In the genomic region with DNA sequence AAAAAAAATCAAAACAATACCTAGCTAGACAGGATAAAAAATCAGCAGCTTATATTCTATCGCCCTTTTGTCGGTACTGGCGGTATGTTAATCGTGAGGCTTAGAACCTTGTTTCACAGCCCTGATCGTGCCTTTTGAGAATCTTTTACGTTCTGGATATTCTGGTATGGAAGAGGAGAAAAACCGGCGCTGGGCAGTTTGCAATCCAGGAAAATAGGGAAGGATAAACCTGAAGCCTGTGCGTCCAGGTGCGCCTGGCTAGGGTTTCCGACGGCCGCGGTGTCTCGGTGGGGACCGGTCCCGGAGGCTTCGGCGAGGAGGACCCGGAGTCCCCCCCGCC, we compare ENCODE assay signal across 10 cellular contexts. TPM values are rescaled to one million over a fixed set of nuclear protein-coding genes. Genes with fewer than 3 reads are reported as not detected.
DNase-seq lines count a peak whose midpoint lies in the region; ATAC-seq, FAIRE-seq and TF ChIP-seq lines count a peak whose summit lies in the region.
"Had no signal": no experiment of that assay in that cellular context is flagged by ENCODE, and none has a peak within 500 bp of the region (broad histone marks: within the 10 kb centered on the region; RNA-seq: fewer than 3 reads in every experiment).

No MANE protein-coding gene starts in this region.

- in situ Hi-C loops in K562 (cut with MboI) = no loop called here
- in situ Hi-C loops in transverse colon (cut with MboI; ENCODE audit: low pct_ligation_motif_present in 1 of 4, low pct_unique_long_range_greater_than_20kb in 1 of 4, low sequenced_read_pairs in 3 of 4) = no loop called here

- H3K4me3 Mint-ChIP-seq in activated naive CD4-positive, alpha-beta T cell treated with anti-CD3 and anti-CD28 coated beads, Interleukin-2, amount 10 ng/mL, durations not matched to agents 7 days and 5 days = peak overlapping the region; percentile 58
- peak overlapping the region; percentile 3 for H3K4me3 Mint-ChIP-seq in memory B cell

- H3K9me1 ChIP-seq in K562 (ENCODE audit: control insufficient read depth, insufficient read depth, low read length) = no peaks in the 10 kb centered on the region

- TF ChIP-seq POLR2A in K562 (conservative IDR thresholded peaks at IDR 0.05) = no peak
- no peak for TF ChIP-seq POLR2A in transverse colon (IDR thresholded peaks at IDR 0.05)

- H3K79me2 ChIP-seq in K562 (ENCODE audit: control insufficient read depth, insufficient read depth, low read length) = no peaks in the 10 kb centered on the region

- no TSS peak for BruUV-seq in K562 (replicated peaks; lab: Mats Ljungman, UMichigan)

- H3K36me3 Mint-ChIP-seq in activated naive CD4-positive, alpha-beta T cell treated with anti-CD3 and anti-CD28 coated beads, Interleukin-2, amount 10 ng/mL, durations not matched to agents 7 days and 5 days = no peaks in the 10 kb centered on the region
- no peaks in the 10 kb centered on the region for H3K36me3 Mint-ChIP-seq in memory B cell

- peaks cover 11% of the 10 kb centered on the region for H3K4me1 Mint-ChIP-seq in activated naive CD4-positive, alpha-beta T cell treated with anti-CD3 and anti-CD28 coated beads, Interleukin-2, amount 10 ng/mL, durations not matched to agents 7 days and 5 days
- H3K4me1 Mint-ChIP-seq in memory B cell = no peaks in the 10 kb centered on the region

- no peak for TF ChIP-seq RAD21 in K562 (CRISPR knock-in tag; conservative IDR thresholded peaks at IDR 0.05 in 1 of 2, IDR thresholded peaks at IDR 0.05 in 1 of 2)

- peak overlapping the region; percentile 71 for H2AFZ ChIP-seq in K562 (ENCODE audit: low read depth, low read length)

- no peak for TF ChIP-seq EP300 in K562 (IDR thresholded peaks at IDR 0.05; ENCODE audit: low read length)
- TF ChIP-seq EP300 in transverse colon (IDR thresholded peaks at IDR 0.05; ENCODE audit: low read depth) = no peak

- H3K27me3 ChIP-seq in K562 (ENCODE audit: control insufficient read depth in 2 of 2, insufficient read depth in 2 of 2, low read length in 2 of 2) (peaks cover 58 to 60% of the 10 kb centered on the region in 2 experiments), transverse colon (peaks cover 93% of the 10 kb centered on the region)

- 15% methylated on average over 20 of the region's 21 CpGs for WGBS in K562 (ENCODE audit: insufficient coverage, low coverage, missing lambda C conversion rate)
- WGBS in transverse colon (ENCODE audit: low coverage in 1 of 2), 2 donors = 11 to 38% methylated on average over 3 to 21 of the region's 21 CpGs

- CTCF ChIA-PET in activated naive CD4-positive, alpha-beta T cell treated with anti-CD3 and anti-CD28 coated beads, Interleukin-2, amount 10 ng/mL, durations not matched to agents 7 days and 5 days (lab: Charles Lee) = no interaction called here
- CTCF ChIA-PET in K562 (lab: Yijun Ruan, JAX; ENCODE audit: low intra/inter-chr PET ratio) = no interaction called here

- intact Hi-C loops in K562 (cut with micrococcal nuclease) = no loop called here
- intact Hi-C loops in transverse colon (cut with DNase I; ENCODE audit: low total_unique reads) = no loop called here

- no peak for DNase-seq in activated naive CD4-positive, alpha-beta T cell treated with anti-CD3 and anti-CD28 coated beads, Interleukin-2, amount 10 ng/mL, durations not matched to agents 7 days and 5 days
- DNase-seq in activated naive CD4-positive, alpha-beta T cell treated with anti-CD3 and anti-CD28 coated beads, Interleukin-2, amount 50 U/mL, for 16 hours = no peak
- peak in 1 of 4 experiments; percentile 7 for DNase-seq in K562 (ENCODE audit: extremely low read depth in 1 of 4, low spot score in 3 of 4)
- no peak for DNase-seq in memory B cell (ENCODE audit: low spot score in 2 of 2)
- no peak for DNase-seq in transverse colon
- DNase-seq in RKO (ENCODE audit: low spot score) = no peak
- DNase-seq in NCI-H1417 treated with DMSO at 0.1 percent for 48 hours (lab: John Stamatoyannopoulos, UW) = no peak
- DNase-seq in C1 segment of cervical spinal cord (lab: John Stamatoyannopoulos, UW) = no peak

- no peaks in the 10 kb centered on the region; the same call in 1 of the 2 replicates for H4K20me1 ChIP-seq in K562 (replicated peaks; ENCODE audit: control insufficient read depth, insufficient read depth, low read length)

- H3K9me3 Mint-ChIP-seq in activated naive CD4-positive, alpha-beta T cell treated with anti-CD3 and anti-CD28 coated beads, Interleukin-2, amount 10 ng/mL, durations not matched to agents 7 days and 5 days = no peaks in the 10 kb centered on the region
- no peaks in the 10 kb centered on the region for H3K9me3 Mint-ChIP-seq in memory B cell

- peak overlapping the region; percentile 64; the same call in 1 of the 2 replicates for H3K4me2 ChIP-seq in K562 (ENCODE audit: insufficient read depth, low read length)

- TF ChIP-seq CTCF in K562 (IDR thresholded peaks at IDR 0.05 in 2 of 3, conservative IDR thresholded peaks at IDR 0.05 in 1 of 3; ENCODE audit: insufficient read depth in 2 of 3, low read depth in 1 of 3, low read length in 3 of 3) = no peak
- TF ChIP-seq CTCF in transverse colon (IDR thresholded peaks at IDR 0.05) = no peak

- no peak overlapping the region for H3K27ac Mint-ChIP-seq in activated naive CD4-positive, alpha-beta T cell treated with anti-CD3 and anti-CD28 coated beads, Interleukin-2, amount 10 ng/mL, durations not matched to agents 7 days and 5 days
- no peak overlapping the region for H3K27ac Mint-ChIP-seq in memory B cell

- H3K27ac ChIP-seq in K562 (ENCODE audit: extremely low read depth, low read depth, low read length) (no peak overlapping the region), transverse colon (peak overlapping the region; percentile 54 to 85 (median 70))

- ATAC-seq in K562 = no peak
- no peak for ATAC-seq in memory B cell (ENCODE audit: low read depth)

- no peak for FAIRE-seq in K562 (lab: Jason Lieb, UNC)
- FAIRE-seq: islet of Langerhans had no signal

- POLR2A ChIA-PET in K562 (lab: Yijun Ruan, JAX) = no interaction called here

- H3K36me3 ChIP-seq in K562 (ENCODE audit: control insufficient read depth, insufficient read depth, low read length) (no peaks in the 10 kb centered on the region), transverse colon (no peaks in the 10 kb centered on the region)

- H3K9ac ChIP-seq in K562 (ENCODE audit: insufficient read depth in 1 of 2, low read depth in 2 of 2, low read length in 2 of 2) = peak overlapping the region in 1 of 2 experiments; percentile 83; a peak in 3 of 4 replicates

- peaks cover 96% of the 10 kb centered on the region for H3K27me3 Mint-ChIP-seq in activated naive CD4-positive, alpha-beta T cell treated with anti-CD3 and anti-CD28 coated beads, Interleukin-2, amount 10 ng/mL, durations not matched to agents 7 days and 5 days
- peaks cover 27% of the 10 kb centered on the region for H3K27me3 Mint-ChIP-seq in memory B cell

- peak overlapping the region; percentile 38 for H3K4me3 ChIP-seq in K562
- peak overlapping the region; percentile 34 to 58 (median 52) for H3K4me3 ChIP-seq in transverse colon

- H3K4me1 ChIP-seq in K562 (replicated peaks in 1 of 2; ENCODE audit: control insufficient read depth in 2 of 2, insufficient read depth in 2 of 2, low read length in 2 of 2) (peaks cover 0 to 11% of the 10 kb centered on the region in 2 experiments; a peak in 3 of 5 replicates), transverse colon (peaks cover 0 to 25% (median 12%) of the 10 kb centered on the region in 4 donors)

- no peaks in the 10 kb centered on the region for H3K9me3 ChIP-seq in K562 (replicated peaks; ENCODE audit: control insufficient read depth, insufficient read depth, low read depth, low read length)
- no peaks in the 10 kb centered on the region for H3K9me3 ChIP-seq in transverse colon

RNA-seq across cellular contexts. Expression of a gene that starts 0.3 kb away (rescaled TPM):
- 0.19 and 0.21 TPM in 2 replicates for total RNA-seq in K562 (2011; cell fraction: chromatin; rRNA removed; ENCODE audit: low replicate concordance)
- 0.17 TPM in 1 of 2 replicates, not detected in the other for total RNA-seq in K562 (2011; cell fraction: nucleolus; rRNA removed)
- total RNA-seq in K562 (2011; cell fraction: nucleoplasm; rRNA removed) = 0.15 and 0.46 TPM in 2 replicates
- total RNA-seq in K562 (2014; rRNA removed) (0.04 and 0.05 TPM in 2 replicates), K562 (2014; rRNA removed; fragmentation: Illumina TruSeq; extraction: Trizol) (0.03 TPM in 1 of 2 replicates, not detected in the other), K562 (2015; rRNA removed; fragmentation: Illumina TruSeq; extraction: Trizol) (0.07 and 0.08 TPM in 2 replicates), K562 (2021) (0.20 and 0.22 TPM in 2 replicates), transverse colon (1 to 10 TPM in 1 of 4 donors, under 1 TPM in 3; 0.40 to 4.1 (median 0.44) TPM)
- polyA plus RNA-seq in K562 (2011; rRNA removed) (0.03 TPM in 2 replicates), K562 (2014; fragmentation: Illumina TruSeq; extraction: Trizol) (0.12 and 0.35 TPM in 2 replicates), K562 (2014; fragmentation: Nextera tagmentation; extraction: Ambion mirVana) (under 1 TPM in 1 of 2 experiments, not detected in 1; 0.03 TPM), K562 (2014; rRNA removed) (0.20 and 0.31 TPM in 2 replicates)
- polyA plus RNA-seq in K562 (2011; cell fraction: cytosol; rRNA removed) = 0.06 and 0.07 TPM in 2 replicates
- polyA plus RNA-seq in K562 (2011; cell fraction: nucleus; rRNA removed) = 0.08 and 0.24 TPM in 2 replicates
- 0.04 and 0.13 TPM in 2 replicates for polyA plus RNA-seq in K562 (2012)
- polyA minus RNA-seq in K562 (2011; rRNA and poly(A)+ RNA removed) = 0.03 and 0.11 TPM in 2 replicates
- not detected in 2 replicates for polyA minus RNA-seq in K562 (2011; cell fraction: cytosol; rRNA and poly(A)+ RNA removed)
- not detected in 2 replicates for polyA minus RNA-seq in K562 (2011; cell fraction: nucleus; rRNA and poly(A)+ RNA removed)
- total RNA-seq: T-helper 2 cell treated with Interferon-gamma antibody and Interleukin-4, amounts not matched to agents 100 ng/mL and 5 ng/mL, for 36 hours had no signal

RNA-seq across cellular contexts. Expression of a gene that starts 17.6 kb away (rescaled TPM):
- total RNA-seq in K562 (2011; cell fraction: chromatin; rRNA removed; ENCODE audit: low replicate concordance) = 13.4 and 39.5 TPM in 2 replicates
- total RNA-seq in K562 (2011; cell fraction: nucleolus; rRNA removed) = 28.8 and 32.7 TPM in 2 replicates
- 14.5 and 23.4 TPM in 2 replicates for total RNA-seq in K562 (2011; cell fraction: nucleoplasm; rRNA removed)
- 6.3 and 10.4 TPM in 2 replicates for total RNA-seq in K562 (2014; rRNA removed)
- total RNA-seq in K562 (2014; rRNA removed; fragmentation: Illumina TruSeq; extraction: Trizol) = 1.9 and 2.3 TPM in 2 replicates
- 4.4 and 5.8 TPM in 2 replicates for total RNA-seq in K562 (2015; rRNA removed; fragmentation: Illumina TruSeq; extraction: Trizol)
- 9.4 and 10.0 TPM in 2 replicates for total RNA-seq in K562 (2021)
- 3.1 and 5.9 TPM in 2 replicates for polyA plus RNA-seq in K562 (2011; rRNA removed)
- polyA plus RNA-seq in K562 (2011; cell fraction: cytosol; rRNA removed) = 4.0 and 11.5 TPM in 2 replicates
- polyA plus RNA-seq in K562 (2011; cell fraction: nucleus; rRNA removed) = 23.4 and 48.0 TPM in 2 replicates
- 5.9 and 6.8 TPM in 2 replicates for polyA plus RNA-seq in K562 (2012)
- 7.1 and 8.5 TPM in 2 replicates for polyA plus RNA-seq in K562 (2014; fragmentation: Illumina TruSeq; extraction: Trizol)
- polyA plus RNA-seq in K562 (2014; fragmentation: Nextera tagmentation; extraction: Ambion mirVana) = under 1 TPM; 0.21 to 0.56 TPM
- polyA plus RNA-seq in K562 (2014; rRNA removed) = 10.4 and 11.1 TPM in 2 replicates
- polyA minus RNA-seq in K562 (2011; rRNA and poly(A)+ RNA removed) = 2.4 and 3.5 TPM in 2 replicates
- 2.6 and 4.1 TPM in 2 replicates for polyA minus RNA-seq in K562 (2011; cell fraction: cytosol; rRNA and poly(A)+ RNA removed)
- polyA minus RNA-seq in K562 (2011; cell fraction: nucleus; rRNA and poly(A)+ RNA removed) = 13.1 and 13.6 TPM in 2 replicates
- total RNA-seq in transverse colon = 10 to 100 TPM in 1 of 4 donors, 1 to 10 TPM in 3; 2.7 to 12.3 (median 6.2) TPM

RNA-seq across cellular contexts. Expression of a gene that starts 27.8 kb away (rescaled TPM):
- 10.5 and 21.1 TPM in 2 replicates for total RNA-seq in K562 (2011; cell fraction: chromatin; rRNA removed; ENCODE audit: low replicate concordance)
- total RNA-seq in K562 (2011; cell fraction: nucleolus; rRNA removed) = 13.8 and 15.2 TPM in 2 replicates
- total RNA-seq in K562 (2011; cell fraction: nucleoplasm; rRNA removed) = 15.0 and 15.6 TPM in 2 replicates
- total RNA-seq in K562 (2014; rRNA removed) (1.8 and 2.6 TPM in 2 replicates), K562 (2014; rRNA removed; fragmentation: Illumina TruSeq; extraction: Trizol) (2.6 and 3.2 TPM in 2 replicates), K562 (2015; rRNA removed; fragmentation: Illumina TruSeq; extraction: Trizol) (3.1 and 3.5 TPM in 2 replicates), K562 (2021) (5.9 and 7.2 TPM in 2 replicates), transverse colon (10 to 100 TPM; 10.5 to 37.4 (median 17.3) TPM)
- polyA plus RNA-seq in K562 (2011; rRNA removed) (6.8 and 8.7 TPM in 2 replicates), K562 (2014; fragmentation: Illumina TruSeq; extraction: Trizol) (4.0 and 4.6 TPM in 2 replicates), K562 (2014; fragmentation: Nextera tagmentation; extraction: Ambion mirVana) (under 1 TPM; 0.71 to 0.72 TPM), K562 (2014; rRNA removed) (4.9 and 5.5 TPM in 2 replicates)
- 9.0 and 11.4 TPM in 2 replicates for polyA plus RNA-seq in K562 (2011; cell fraction: cytosol; rRNA removed)
- 13.7 and 16.3 TPM in 2 replicates for polyA plus RNA-seq in K562 (2011; cell fraction: nucleus; rRNA removed)
- 5.5 and 9.8 TPM in 2 replicates for polyA plus RNA-seq in K562 (2012)
- 3.8 and 4.1 TPM in 2 replicates for polyA minus RNA-seq in K562 (2011; rRNA and poly(A)+ RNA removed)
- polyA minus RNA-seq in K562 (2011; cell fraction: cytosol; rRNA and poly(A)+ RNA removed) = 2.4 and 2.7 TPM in 2 replicates
- polyA minus RNA-seq in K562 (2011; cell fraction: nucleus; rRNA and poly(A)+ RNA removed) = 5.5 and 8.4 TPM in 2 replicates

RNA-seq across cellular contexts. Expression of a gene that starts 39.8 kb away (rescaled TPM):
- total RNA-seq in K562 (2011; cell fraction: chromatin; rRNA removed; ENCODE audit: low replicate concordance) = 131 and 146 TPM in 2 replicates
- total RNA-seq in K562 (2011; cell fraction: nucleolus; rRNA removed) = 74.6 and 80.0 TPM in 2 replicates
- 126 and 145 TPM in 2 replicates for total RNA-seq in K562 (2011; cell fraction: nucleoplasm; rRNA removed)
- total RNA-seq in K562 (2014; rRNA removed) (77.1 and 82.6 TPM in 2 replicates), K562 (2014; rRNA removed; fragmentation: Illumina TruSeq; extraction: Trizol) (309 and 348 TPM in 2 replicates), K562 (2015; rRNA removed; fragmentation: Illumina TruSeq; extraction: Trizol) (155 and 190 TPM in 2 replicates), K562 (2021) (287 and 302 TPM in 2 replicates), transverse colon (10 to 100 TPM; 28.4 to 41.8 (median 33.3) TPM)
- polyA plus RNA-seq in K562 (2011; rRNA removed) (299 and 397 TPM in 2 replicates), K562 (2014; fragmentation: Illumina TruSeq; extraction: Trizol) (246 and 256 TPM in 2 replicates), K562 (2014; fragmentation: Nextera tagmentation; extraction: Ambion mirVana) (100 to 1,000 TPM; 451 to 542 TPM), K562 (2014; rRNA removed) (225 and 273 TPM in 2 replicates)
- 168 and 244 TPM in 2 replicates for polyA plus RNA-seq in K562 (2011; cell fraction: cytosol; rRNA removed)
- 74.2 and 128 TPM in 2 replicates for polyA plus RNA-seq in K562 (2011; cell fraction: nucleus; rRNA removed)
- polyA plus RNA-seq in K562 (2012) = 169 and 249 TPM in 2 replicates
- polyA minus RNA-seq in K562 (2011; rRNA and poly(A)+ RNA removed) = 238 and 288 TPM in 2 replicates
- polyA minus RNA-seq in K562 (2011; cell fraction: cytosol; rRNA and poly(A)+ RNA removed) = 104 and 136 TPM in 2 replicates
- 40.0 and 62.9 TPM in 2 replicates for polyA minus RNA-seq in K562 (2011; cell fraction: nucleus; rRNA and poly(A)+ RNA removed)

RNA-seq across cellular contexts. Expression of a gene that starts 43.5 kb away (rescaled TPM):
- total RNA-seq in K562 (2011; cell fraction: chromatin; rRNA removed; ENCODE audit: low replicate concordance) = 0.69 and 0.83 TPM in 2 replicates
- 0.39 and 0.83 TPM in 2 replicates for total RNA-seq in K562 (2011; cell fraction: nucleolus; rRNA removed)
- total RNA-seq in K562 (2011; cell fraction: nucleoplasm; rRNA removed) = 1.0 and 1.2 TPM in 2 replicates
- total RNA-seq in K562 (2014; rRNA removed) (0.78 and 1.00 TPM in 2 replicates), K562 (2014; rRNA removed; fragmentation: Illumina TruSeq; extraction: Trizol) (0.67 and 0.69 TPM in 2 replicates), K562 (2015; rRNA removed; fragmentation: Illumina TruSeq; extraction: Trizol) (0.53 and 0.54 TPM in 2 replicates), K562 (2021) (0.72 and 1.0 TPM in 2 replicates), transverse colon (1 to 10 TPM in 2 of 4 donors, under 1 TPM in 2; 0.60 to 8.1 (median 3.5) TPM)
- polyA plus RNA-seq in K562 (2011; rRNA removed) (0.33 and 0.46 TPM in 2 replicates), K562 (2014; fragmentation: Illumina TruSeq; extraction: Trizol) (0.76 and 0.83 TPM in 2 replicates), K562 (2014; fragmentation: Nextera tagmentation; extraction: Ambion mirVana) (under 1 TPM; 0.24 to 0.31 TPM), K562 (2014; rRNA removed) (0.45 and 0.71 TPM in 2 replicates)
- polyA plus RNA-seq in K562 (2011; cell fraction: cytosol; rRNA removed) = 0.50 and 0.70 TPM in 2 replicates
- 0.46 and 0.54 TPM in 2 replicates for polyA plus RNA-seq in K562 (2011; cell fraction: nucleus; rRNA removed)
- 0.68 and 0.84 TPM in 2 replicates for polyA plus RNA-seq in K562 (2012)
- polyA minus RNA-seq in K562 (2011; rRNA and poly(A)+ RNA removed) = 0.39 and 0.56 TPM in 2 replicates
- 0.36 and 0.48 TPM in 2 replicates for polyA minus RNA-seq in K562 (2011; cell fraction: cytosol; rRNA and poly(A)+ RNA removed)
- polyA minus RNA-seq in K562 (2011; cell fraction: nucleus; rRNA and poly(A)+ RNA removed) = 0.27 and 0.67 TPM in 2 replicates
